29 cellular contexts compared by ENCODE assay signal in the genomic region with DNA sequence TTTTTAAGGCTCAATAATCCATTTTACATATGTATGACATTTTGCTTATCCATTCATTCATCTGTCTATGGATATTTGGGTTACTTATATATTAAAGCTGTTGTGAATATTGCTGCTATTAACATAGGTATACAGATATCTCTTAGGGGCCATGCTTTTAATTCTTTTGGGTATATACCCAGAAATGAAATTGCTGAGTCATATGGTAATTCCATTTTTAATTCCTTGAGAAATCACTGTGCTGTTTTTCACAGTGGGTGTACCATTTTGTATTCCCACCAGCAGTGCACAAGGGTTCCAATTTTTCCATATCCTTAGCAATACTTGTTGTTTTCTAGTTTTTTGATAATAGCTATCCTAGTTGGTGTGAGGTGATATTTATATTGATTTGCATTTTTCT.
"Had no signal": no experiment of that assay in that cellular context is flagged by ENCODE, and none has a peak within 500 bp of the region (broad histone marks: within the 10 kb centered on the region; RNA-seq: fewer than 3 reads in every experiment).

No MANE protein-coding gene starts in this region.

- H3K9me3 ChIP-seq: esophagus muscularis mucosa, gastrocnemius medialis, heart left ventricle had no signal

- H3K27me3 ChIP-seq: brain microvascular endothelial cell, dorsolateral prefrontal cortex, esophagus muscularis mucosa, foreskin keratinocyte, gastrocnemius medialis, heart left ventricle had no signal

- DNase-seq: activated CD4-positive, alpha-beta memory T cell treated with anti-CD3 and anti-CD28 coated beads for 36 hours; activated CD4-positive, alpha-beta T cell treated with anti-CD3 and anti-CD28 coated beads for 36 hours; activated CD4-positive, alpha-beta T cell treated with anti-CD3 and anti-CD28 coated beads, Interleukin-2, amount 10 ng/mL, durations not matched to agents 24 days and 14 days; activated CD4-positive, CD25-positive, alpha-beta regulatory T cell; activated CD4-positive, CD25-positive, alpha-beta regulatory T cell treated with anti-CD3 and anti-CD28 coated beads, Interleukin-2, amount 50 U/mL, for 72 hours; activated CD8-positive, alpha-beta memory T cell treated with anti-CD3 and anti-CD28 coated beads, Interleukin-2, amount 10 ng/mL, durations not matched to agents 7 days and 5 days; activated CD8-positive, alpha-beta memory T cell treated with anti-CD3 and anti-CD28 coated beads, Interleukin-2, amount 50 U/mL, for 4 hours; activated CD8-positive, alpha-beta T cell treated with anti-CD3 and anti-CD28 coated beads, Interleukin-2, amount 10 ng/mL, durations not matched to agents 7 days and 5 days; activated gamma-delta T cell; activated naive CD4-positive, alpha-beta T cell; activated naive CD4-positive, alpha-beta T cell treated with anti-CD3 and anti-CD28 coated beads, Interleukin-2, amount 10 ng/mL, durations not matched to agents 7 days and 5 days; activated naive CD8-positive, alpha-beta T cell treated with anti-CD3 and anti-CD28 coated beads, Interleukin-2, amount 10 ng/mL, durations not matched to agents 7 days and 5 days; activated T-cell treated with anti-CD3 and anti-CD28 coated beads, Interleukin-2, amount 50 U/mL, for 1 hour; activated T-cell treated with anti-CD3 and anti-CD28 coated beads, Interleukin-2, amount 50 U/mL, for 48 hours; anterior cingulate cortex; brain microvascular endothelial cell; dorsolateral prefrontal cortex; effector memory CD4-positive, alpha-beta T cell; erythroblast; foreskin keratinocyte; gastrocnemius medialis; glutamatergic neuron; heart left ventricle; T-helper 2 cell had no signal

- H3K27ac ChIP-seq: brain microvascular endothelial cell, coronary artery, dorsolateral prefrontal cortex, esophagus muscularis mucosa, foreskin keratinocyte, gastrocnemius medialis, heart left ventricle had no signal

- H3K4me1 ChIP-seq: esophagus muscularis mucosa, foreskin keratinocyte, gastrocnemius medialis, heart left ventricle had no signal

- ATAC-seq: activated CD4-positive, alpha-beta T cell treated with anti-CD3 and anti-CD28 coated beads for 36 hours; activated CD8-positive, alpha-beta memory T cell treated with anti-CD3 and anti-CD28 coated beads, Interleukin-2, amount 10 ng/mL, durations not matched to agents 7 days and 5 days; activated CD8-positive, alpha-beta T cell treated with anti-CD3 and anti-CD28 coated beads, Interleukin-2, amount 10 ng/mL, durations not matched to agents 7 days and 5 days; activated naive CD4-positive, alpha-beta T cell treated with anti-CD3 and anti-CD28 coated beads, Interleukin-2, amount 50 U/mL, for 72 hours; foreskin keratinocyte; gastrocnemius medialis; heart left ventricle had no signal

- FAIRE-seq: astrocyte, bronchial epithelial cell had no signal

- H3K4me3 ChIP-seq: coronary artery, dorsolateral prefrontal cortex, esophagus muscularis mucosa, gastrocnemius medialis, heart left ventricle had no signal
